Comparison of ENCODE assay signal across 8 cellular contexts in genomic region chr10:3811331-3811870, GRCh38. TPM values are rescaled to one million over a fixed set of nuclear protein-coding genes. Genes with fewer than 3 reads are reported as not detected.
DNase-seq lines count a peak whose midpoint lies in the region; ATAC-seq, FAIRE-seq and TF ChIP-seq lines count a peak whose summit lies in the region.

No MANE protein-coding gene starts in this region.

- H3K27ac Mint-ChIP-seq in stimulated activated naive CD8-positive, alpha-beta T cell treated with anti-CD3 and anti-CD28 coated beads, Interleukin-15, amount 100 ng/mL, for 72 hours: peak overlapping the region; percentile 99

- peak; percentile 23 for FAIRE-seq in keratinocyte (lab: Jason Lieb, UNC)

- peaks cover 6% of the 10 kb centered on the region for H3K79me2 ChIP-seq in keratinocyte (ENCODE audit: control insufficient read depth, insufficient read depth, low read length)

- H3K4me2 ChIP-seq in keratinocyte (ENCODE audit: control insufficient read depth, extremely low read depth, insufficient read depth, low read depth, low read length): peak overlapping the region; percentile 72

- no peaks in the 10 kb centered on the region for H3K36me3 ChIP-seq in adipocyte (ENCODE audit: control insufficient read depth, insufficient read depth, low read length, severe bottlenecking)
- H3K36me3 ChIP-seq in keratinocyte (ENCODE audit: control insufficient read depth in 2 of 2, extremely low read depth in 1 of 2, insufficient read depth in 2 of 2, low read length in 2 of 2): no peaks in the 10 kb centered on the region

- peak overlapping the region; percentile 78 for H3K9ac ChIP-seq in adipocyte (ENCODE audit: low read length)
- peak overlapping the region; percentile 83 for H3K9ac ChIP-seq in keratinocyte (ENCODE audit: control insufficient read depth, extremely low read depth, insufficient read depth, low read length)

- no peaks in the 10 kb centered on the region for H4K20me1 ChIP-seq in keratinocyte (ENCODE audit: control insufficient read depth, extremely low read depth, insufficient read depth, low read length)

- H3K4me3 ChIP-seq in adipocyte (ENCODE audit: low read length) (peak overlapping the region; percentile 53), keratinocyte (ENCODE audit: control insufficient read depth in 2 of 3, extremely low read depth in 1 of 3, insufficient read depth in 2 of 3, low read depth in 1 of 3, low read length in 3 of 3) (no peak overlapping the region)

- peaks cover 51% of the 10 kb centered on the region for H3K4me1 ChIP-seq in adipocyte (ENCODE audit: control insufficient read depth, insufficient read depth, low read length)
- H3K4me1 ChIP-seq in keratinocyte (ENCODE audit: control insufficient read depth, extremely low read depth, insufficient read depth, low read length): peaks cover 54% of the 10 kb centered on the region

- H3K4me1 Mint-ChIP-seq in stimulated activated naive CD8-positive, alpha-beta T cell treated with anti-CD3 and anti-CD28 coated beads, Interleukin-15, amount 100 ng/mL, for 72 hours: peaks cover 81% of the 10 kb centered on the region

- H3K9me3 ChIP-seq in adipocyte (ENCODE audit: control insufficient read depth, low read length) (no peaks in the 10 kb centered on the region), keratinocyte (ENCODE audit: control insufficient read depth, low read depth, low read length) (no peaks in the 10 kb centered on the region)

- ATAC-seq in GM18502 (IDR thresholded peaks at IDR 0.05; ENCODE audit: poor library complexity, unreplicated experiment) (peak; percentile 83), HG02588 (IDR thresholded peaks at IDR 0.05; ENCODE audit: unreplicated experiment) (peak; percentile 83)
- ATAC-seq in stimulated activated naive CD8-positive, alpha-beta T cell treated with anti-CD3 and anti-CD28 coated beads, Interleukin-15, amount 100 ng/mL, for 72 hours: peak; percentile 68

- H2AFZ ChIP-seq in keratinocyte (ENCODE audit: control insufficient read depth, low read length): no peak overlapping the region

- H3K27me3 Mint-ChIP-seq in stimulated activated naive CD8-positive, alpha-beta T cell treated with anti-CD3 and anti-CD28 coated beads, Interleukin-15, amount 100 ng/mL, for 72 hours: peaks cover 12% of the 10 kb centered on the region

- peak overlapping the region; percentile 99 for H3K27ac ChIP-seq in keratinocyte (ENCODE audit: control insufficient read depth, insufficient read depth, low read length)

- H3K9me1 ChIP-seq in keratinocyte (ENCODE audit: control insufficient read depth, extremely low read depth, insufficient read depth, low read length): no peaks in the 10 kb centered on the region

- dilution Hi-C loops in keratinocyte (cut with MboI; ENCODE audit: extremely low pct_ligation_motif_present, low sequenced_read_pairs): no loop called here

- H3K27me3 ChIP-seq in adipocyte (replicated peaks; ENCODE audit: control insufficient read depth, insufficient read depth, low read length): no peaks in the 10 kb centered on the region
- H3K27me3 ChIP-seq in keratinocyte (ENCODE audit: control insufficient read depth, extremely low read depth, insufficient read depth, low read length): no peaks in the 10 kb centered on the region

- H3K9me3 Mint-ChIP-seq in stimulated activated naive CD8-positive, alpha-beta T cell treated with anti-CD3 and anti-CD28 coated beads, Interleukin-15, amount 100 ng/mL, for 72 hours: no peaks in the 10 kb centered on the region

- TF ChIP-seq CTCF in keratinocyte (optimal IDR thresholded peaks at IDR 0.05 in 1 of 3, IDR thresholded peaks at IDR 0.05 in 1 of 3, conservative IDR thresholded peaks at IDR 0.05 in 1 of 3; ENCODE audit: extremely low read depth in 1 of 3, insufficient read depth in 2 of 3, low read length in 3 of 3): no peak

- DNase-seq in NOMO-1 (lab: John Stamatoyannopoulos, UW; ENCODE audit: unreplicated experiment in 2 of 2) (peak; percentile 42 to 44), adipocyte (ENCODE audit: low read depth) (peak; percentile 83), keratinocyte (ENCODE audit: low read depth, low spot score) (no peak), NCI-H2029 (lab: John Stamatoyannopoulos, UW) (no peak), midbrain (lab: John Stamatoyannopoulos, UW) (no peak)
- peak; percentile 45 to 74 for DNase-seq in stimulated activated naive CD8-positive, alpha-beta T cell treated with anti-CD3 and anti-CD28 coated beads, Interleukin-15, amount 100 ng/mL, for 72 hours

- H3K4me3 Mint-ChIP-seq in stimulated activated naive CD8-positive, alpha-beta T cell treated with anti-CD3 and anti-CD28 coated beads, Interleukin-15, amount 100 ng/mL, for 72 hours: peak overlapping the region; percentile 63 to 70

RNA-seq across cellular contexts. Expression of gene KLF6, which starts 26.4 kb away (rescaled TPM):
- 174 to 250 TPM (median 213 TPM) in 3 replicates for polyA plus RNA-seq in keratinocyte
- 159 TPM for polyA plus RNA-seq in keratinocyte (2011; ENCODE audit: low read depth)
- 111 and 137 TPM in 2 replicates for polyA plus RNA-seq in keratinocyte (2011; cell fraction: cytosol; rRNA removed)
- polyA plus RNA-seq in keratinocyte (2011; cell fraction: nucleus; rRNA removed): 564 and 626 TPM in 2 replicates
- 148 and 270 TPM in 2 replicates for polyA plus RNA-seq in keratinocyte (2012; ENCODE audit: low replicate concordance)
- 425 to 516 TPM (median 456 TPM) in 3 replicates for polyA minus RNA-seq in keratinocyte
- polyA minus RNA-seq in keratinocyte (2011; cell fraction: cytosol; rRNA and poly(A)+ RNA removed): 131 TPM
- 587 and 853 TPM in 2 replicates for polyA minus RNA-seq in keratinocyte (2011; cell fraction: nucleus; rRNA and poly(A)+ RNA removed)

Comparison
In these comparisons a context has a peak if more than half of its experiments do, and no peak if none do; other contexts are left out.
1. DNase-seq: peak in NOMO-1 (2 of 2), adipocyte (single experiment) and stimulated activated naive CD8-positive, alpha-beta T cell treated with anti-CD3 and anti-CD28 coated beads, Interleukin-15, amount 100 ng/mL, for 72 hours (2 of 2); none in keratinocyte (single experiment), NCI-H2029 (single experiment) and midbrain (single experiment).
2. Peak in every context shown above with its lines, with median percentiles within 50 percentile points of each other: ATAC-seq.